Comparison of ENCODE assay signal across 11 cellular contexts in genomic region chr6:151376440-151376839, GRCh38. TPM values are rescaled to one million over a fixed set of nuclear protein-coding genes. Genes with fewer than 3 reads are reported as not detected.
DNase-seq lines count a peak whose midpoint lies in the region; ATAC-seq and TF ChIP-seq lines count a peak whose summit lies in the region.
"Had no signal": no experiment of that assay in that cellular context is flagged by ENCODE, and none has a peak within 500 bp of the region (broad histone marks: within the 10 kb centered on the region; RNA-seq: fewer than 3 reads in every experiment).

No MANE protein-coding gene starts in this region.

- POLR2A ChIA-PET in CD8-positive, alpha-beta T cell (lab: Charles Lee), result interaction anchor here (5.6 kb wide), 1 partner anchor 13 kb away, joined by 44 read pairs; the partner anchor contains the start of gene ZBTB2
- POLR2A ChIA-PET in T-cell (lab: Charles Lee), result interaction anchor here in 1 of 2 donors (0.7 to 1.3 kb wide), 2 partner anchors 9 to 53 kb away, joined by 4 to 5 read pairs; no protein-coding TSS in a partner anchor

- H3K27ac ChIP-seq in CD8-positive, alpha-beta T cell (ENCODE audit: low read depth, low read length), result no peak overlapping the region
- H3K27ac ChIP-seq in dorsolateral prefrontal cortex, result peak overlapping the region in 1 of 59 donors; percentile 32
- H3K27ac ChIP-seq: suprapubic skin had no signal

- peaks cover 2% of the 10 kb centered on the region for H3K36me3 ChIP-seq in CD8-positive, alpha-beta T cell (ENCODE audit: insufficient read depth, low read length)

- no peak for DNase-seq in CD8-positive, alpha-beta T cell
- DNase-seq in T-cell, result no peak
- DNase-seq in fibroblast of mammary gland (ENCODE audit: low read depth), result peak; percentile 17
- DNase-seq in NCI-H1417 treated with DMSO at 0.1 percent for 48 hours (lab: John Stamatoyannopoulos, UW), result no peak
- DNase-seq in kidney tubule cell (ENCODE audit: low spot score), result no peak
- DNase-seq in dorsolateral prefrontal cortex, result no peak
- DNase-seq: activated CD8-positive, alpha-beta memory T cell treated with anti-CD3 and anti-CD28 coated beads, Interleukin-2, amount 50 U/mL, for 4 hours; kidney had no signal

- peaks cover 16% of the 10 kb centered on the region for H3K36me3 Mint-ChIP-seq in CD8-positive, alpha-beta T cell
- H3K36me3 Mint-ChIP-seq in T-cell, result peaks cover 17% of the 10 kb centered on the region

- no peak for ATAC-seq in CD8-positive, alpha-beta T cell
- peak; percentile 40 for ATAC-seq in HG02678 (IDR thresholded peaks at IDR 0.05; ENCODE audit: unreplicated experiment)
- ATAC-seq in T-cell (replicated peaks in 1 of 4), result no peak
- ATAC-seq in GM21529 (IDR thresholded peaks at IDR 0.05; ENCODE audit: unreplicated experiment), result no peak

- H3K27me3 Mint-ChIP-seq in CD8-positive, alpha-beta T cell (ENCODE audit: low read depth), result no peaks in the 10 kb centered on the region
- H3K27me3 Mint-ChIP-seq in T-cell, result no peaks in the 10 kb centered on the region

- CTCF ChIA-PET in CD8-positive, alpha-beta T cell (lab: Charles Lee), result interaction anchor here (1.2 to 1.5 kb wide), 3 partner anchors 12 to 29 kb away, joined by 3 to 4 read pairs (median 3); no protein-coding TSS in a partner anchor
- CTCF ChIA-PET in T-cell (lab: Charles Lee), result interaction anchor here (0.6 to 1.4 kb wide), 3 partner anchors 10 to 40 kb away, joined by 3 to 9 read pairs (median 6); no protein-coding TSS in a partner anchor

- H3K9me3 Mint-ChIP-seq in CD8-positive, alpha-beta T cell, result no peaks in the 10 kb centered on the region
- H3K9me3 Mint-ChIP-seq in T-cell, result no peaks in the 10 kb centered on the region

- intact Hi-C loops in CD8-positive, alpha-beta T cell (cut with DNase I, micrococcal nuclease), result no loop called here
- intact Hi-C loops in dorsolateral prefrontal cortex (cut with DNase I), result no loop called here

- H3K4me1 ChIP-seq in CD8-positive, alpha-beta T cell (ENCODE audit: insufficient read depth, low read length), result peaks cover 87% of the 10 kb centered on the region

- H3K27me3 ChIP-seq in CD8-positive, alpha-beta T cell (ENCODE audit: insufficient read depth, low read length), result no peaks in the 10 kb centered on the region
- H3K27me3 ChIP-seq in dorsolateral prefrontal cortex, result no peaks in the 10 kb centered on the region
- H3K27me3 ChIP-seq: suprapubic skin had no signal

- TF ChIP-seq CTCF in CD8-positive, alpha-beta T cell (IDR thresholded peaks at IDR 0.05), result no peak
- TF ChIP-seq CTCF in fibroblast of mammary gland (conservative IDR thresholded peaks at IDR 0.05; ENCODE audit: control insufficient read depth, insufficient read depth, low read depth, low read length), result no peak
- TF ChIP-seq CTCF in dorsolateral prefrontal cortex (IDR thresholded peaks at IDR 0.05 in 54 of 56, conservative IDR thresholded peaks at IDR 0.05 in 2 of 56; ENCODE audit: low read depth in 1 of 56, partially characterized antibody in 56 of 56), result no peak

- no peaks in the 10 kb centered on the region for H3K9me3 ChIP-seq in CD8-positive, alpha-beta T cell (ENCODE audit: low read length)
- H3K9me3 ChIP-seq: suprapubic skin had no signal

- no peak overlapping the region for H3K4me3 ChIP-seq in CD8-positive, alpha-beta T cell (ENCODE audit: low read depth, low read length)
- no peak overlapping the region for H3K4me3 ChIP-seq in fibroblast of mammary gland (ENCODE audit: control insufficient read depth, low read depth, low read length)
- no peak overlapping the region for H3K4me3 ChIP-seq in dorsolateral prefrontal cortex
- H3K4me3 ChIP-seq: suprapubic skin had no signal

- H3K4me1 Mint-ChIP-seq in CD8-positive, alpha-beta T cell (ENCODE audit: low read depth), result peaks cover 83% of the 10 kb centered on the region
- peaks cover 84 to 94% (median 87%) of the 10 kb centered on the region in 3 donors for H3K4me1 Mint-ChIP-seq in T-cell

- H3K27ac Mint-ChIP-seq in CD8-positive, alpha-beta T cell, result peak overlapping the region; percentile 25
- H3K27ac Mint-ChIP-seq in T-cell, result peak overlapping the region; percentile 75 to 82

- peak overlapping the region; percentile 17 for H3K4me3 Mint-ChIP-seq in CD8-positive, alpha-beta T cell
- peak overlapping the region in 2 of 3 donors; percentile 47 to 48 for H3K4me3 Mint-ChIP-seq in T-cell

RNA-seq across cellular contexts. Expression of gene ZBTB2, which starts 14.9 kb away (rescaled TPM):
- total RNA-seq in CD8-positive, alpha-beta T cell, result 10 to 100 TPM; 22.1 to 23.0 TPM
- 10 to 100 TPM; 16.1 to 28.3 (median 27.4) TPM for total RNA-seq in T-cell
- 10 to 100 TPM in 7 of 120 experiments, 1 to 10 TPM in 113; 4.4 to 12.5 (median 7.1) TPM for total RNA-seq in dorsolateral prefrontal cortex
